ENCODE assay signal across 8 cellular contexts in genomic region chr2:196170202-196170680, GRCh38. TPM values are rescaled to one million over a fixed set of nuclear protein-coding genes. Genes with fewer than 3 reads are reported as not detected.
A peak's percentile ranks its signal among the peaks of the same experiment; 100 is the strongest.
DNase-seq lines count a peak whose midpoint lies in the region; ATAC-seq and TF ChIP-seq lines count a peak whose summit lies in the region.

No MANE protein-coding gene starts in this region.

- DNase-seq in NCI-H2171 treated with DMSO at 0.1 percent for 48 hours (lab: John Stamatoyannopoulos, UW) = peak; percentile 53
- DNase-seq in NCI-H2171 (lab: John Stamatoyannopoulos, UW) = no peak
- DNase-seq in NCI-H69 (lab: John Stamatoyannopoulos, UW) = peak; percentile 65
- peak; percentile 59 for DNase-seq in activated T-helper 1 cell treated with anti-CD3 and anti-CD28 coated beads, Interleukin-12 subunit alpha, Interleukin-12 subunit beta, Interleukin-2, Interleukin-4 antibody, amounts not matched to agents 30 ng/mL and 10 ng/mL and 1 ng/mL, durations not matched to agents 14 hours and 24 hours and 36 hours (ENCODE audit: low spot score)
- peak; percentile 31 for DNase-seq in globus pallidus (ENCODE audit: low spot score)
- DNase-seq in hippocampal formation (lab: John Stamatoyannopoulos, UW) = no peak

- no peaks in the 10 kb centered on the region for H3K27me3 Mint-ChIP-seq in activated T-helper 1 cell treated with anti-CD3 and anti-CD28 coated beads, Interleukin-12 subunit alpha, Interleukin-12 subunit beta, Interleukin-2, Interleukin-4 antibody, amounts not matched to agents 30 ng/mL and 10 ng/mL and 1 ng/mL, durations not matched to agents 14 hours and 24 hours and 36 hours (ENCODE audit: insufficient read depth)

- H3K79me2 ChIP-seq in parathyroid adenoma = no peaks in the 10 kb centered on the region

- no peaks in the 10 kb centered on the region for H3K4me1 ChIP-seq in parathyroid adenoma

- no peak overlapping the region for H3K9ac ChIP-seq in parathyroid adenoma

- intact Hi-C loops in activated T-helper 1 cell treated with anti-CD3 and anti-CD28 coated beads, Interleukin-12 subunit alpha, Interleukin-12 subunit beta, Interleukin-2, Interleukin-4 antibody, amounts not matched to agents 30 ng/mL and 10 ng/mL and 1 ng/mL, durations not matched to agents 14 hours and 24 hours and 36 hours (cut with micrococcal nuclease) = loop anchor here (2.0 to 10.0 kb wide), 5 partner anchors 13 to 1331 kb away; partner anchors contain the start of genes DNAH7 and HSPE1

- no peaks in the 10 kb centered on the region for H3K36me3 ChIP-seq in parathyroid adenoma (ENCODE audit: control insufficient read depth, insufficient read depth, low read length)

- H3K9me3 Mint-ChIP-seq in activated T-helper 1 cell treated with anti-CD3 and anti-CD28 coated beads, Interleukin-12 subunit alpha, Interleukin-12 subunit beta, Interleukin-2, Interleukin-4 antibody, amounts not matched to agents 30 ng/mL and 10 ng/mL and 1 ng/mL, durations not matched to agents 14 hours and 24 hours and 36 hours = no peaks in the 10 kb centered on the region

- peak overlapping the region; percentile 92 for H3K27ac Mint-ChIP-seq in activated T-helper 1 cell treated with anti-CD3 and anti-CD28 coated beads, Interleukin-12 subunit alpha, Interleukin-12 subunit beta, Interleukin-2, Interleukin-4 antibody, amounts not matched to agents 30 ng/mL and 10 ng/mL and 1 ng/mL, durations not matched to agents 14 hours and 24 hours and 36 hours

- H3K9me3 ChIP-seq in parathyroid adenoma (ENCODE audit: control insufficient read depth, low read length) = no peaks in the 10 kb centered on the region

- ATAC-seq in HG02798 (IDR thresholded peaks at IDR 0.05; ENCODE audit: poor library complexity, unreplicated experiment) = peak; percentile 24

- peak overlapping the region; percentile 94 for H3K4me3 Mint-ChIP-seq in activated T-helper 1 cell treated with anti-CD3 and anti-CD28 coated beads, Interleukin-12 subunit alpha, Interleukin-12 subunit beta, Interleukin-2, Interleukin-4 antibody, amounts not matched to agents 30 ng/mL and 10 ng/mL and 1 ng/mL, durations not matched to agents 14 hours and 24 hours and 36 hours

- peaks cover 54% of the 10 kb centered on the region for H3K4me1 Mint-ChIP-seq in activated T-helper 1 cell treated with anti-CD3 and anti-CD28 coated beads, Interleukin-12 subunit alpha, Interleukin-12 subunit beta, Interleukin-2, Interleukin-4 antibody, amounts not matched to agents 30 ng/mL and 10 ng/mL and 1 ng/mL, durations not matched to agents 14 hours and 24 hours and 36 hours (ENCODE audit: low read depth)

- peaks cover 41% of the 10 kb centered on the region for H3K36me3 Mint-ChIP-seq in activated T-helper 1 cell treated with anti-CD3 and anti-CD28 coated beads, Interleukin-12 subunit alpha, Interleukin-12 subunit beta, Interleukin-2, Interleukin-4 antibody, amounts not matched to agents 30 ng/mL and 10 ng/mL and 1 ng/mL, durations not matched to agents 14 hours and 24 hours and 36 hours (ENCODE audit: low read depth)

- H3K4me3 ChIP-seq in parathyroid adenoma (ENCODE audit: low read depth, low read length) = peak overlapping the region; percentile 86

- no peaks in the 10 kb centered on the region for H3K27me3 ChIP-seq in parathyroid adenoma (ENCODE audit: control insufficient read depth, insufficient read depth, low read length)

- H3K27ac ChIP-seq in parathyroid adenoma = peak overlapping the region; percentile 66

- H3K4me2 ChIP-seq in parathyroid adenoma (ENCODE audit: low read length) = peak overlapping the region; percentile 84

- no peak for TF ChIP-seq CTCF in parathyroid adenoma (IDR thresholded peaks at IDR 0.05)

- H2AFZ ChIP-seq in parathyroid adenoma = peak overlapping the region; percentile 99

RNA-seq across cellular contexts. Expression of gene STK17B, which starts 1.1 kb away (rescaled TPM):
- 148 and 164 TPM in 2 replicates for total RNA-seq in activated T-helper 1 cell treated with anti-CD3 and anti-CD28 coated beads, Interleukin-12 subunit alpha, Interleukin-12 subunit beta, Interleukin-2, Interleukin-4 antibody, amounts not matched to agents 30 ng/mL and 10 ng/mL and 1 ng/mL, durations not matched to agents 14 hours and 24 hours and 36 hours

Comparison
In these comparisons a context has a peak if more than half of its experiments do, and no peak if none do; other contexts are left out.
1. DNase-seq: peak in NCI-H2171 treated with DMSO at 0.1 percent for 48 hours (single experiment), NCI-H69 (single experiment), activated T-helper 1 cell treated with anti-CD3 and anti-CD28 coated beads, Interleukin-12 subunit alpha, Interleukin-12 subunit beta, Interleukin-2, Interleukin-4 antibody, amounts not matched to agents 30 ng/mL and 10 ng/mL and 1 ng/mL, durations not matched to agents 14 hours and 24 hours and 36 hours (single experiment) and globus pallidus (single experiment); none in NCI-H2171 (single experiment) and hippocampal formation (0 of 2).